ENCODE assay signal across 8 cellular contexts in genomic region chr9:113401027-113401792, GRCh38.
DNase-seq lines count a peak whose midpoint lies in the region; ATAC-seq lines count a peak whose summit lies in the region.

Gene ALAD (minus strand): TSS chr9:113401284. CDS start chr9:113393559, 7,725 bp downstream.

- DNase-seq in AG20443 (ENCODE audit: low spot score), result peak; percentile 99
- DNase-seq in NCI-H345 treated with DMSO at 0.1 percent for 48 hours (lab: John Stamatoyannopoulos, UW; ENCODE audit: unreplicated experiment), result peak; percentile 92
- DNase-seq in activated CD4-positive, CD25-positive, alpha-beta regulatory T cell (lab: John Stamatoyannopoulos, UW), result peak; percentile 99
- DNase-seq in central memory CD4-positive, alpha-beta T cell, result peak; percentile 99
- DNase-seq in islet precursor cell, result peak; percentile 99
- DNase-seq in stimulated activated CD4-positive, alpha-beta T cell treated with anti-CD3 and anti-CD28 coated beads, Interleukin-12 subunit alpha, Interleukin-12 subunit beta, amount 100 ng/mL, for 48 hours (ENCODE audit: low read depth in 2 of 3, low spot score in 1 of 3), result peak; percentile 96 to 99 (median 99)

- ATAC-seq in GM19025 (IDR thresholded peaks at IDR 0.05; ENCODE audit: low read depth, unreplicated experiment), result peak; percentile 99
- peak; percentile 98 for ATAC-seq in HG03342 (IDR thresholded peaks at IDR 0.05; ENCODE audit: unreplicated experiment)

Comparison
In these comparisons a context has a peak if more than half of its experiments do, and no peak if none do; other contexts are left out.
1. Peak in every context shown above with its lines: DNase-seq and ATAC-seq.